Comparison of ENCODE assay signal across 6 cellular contexts in genomic region chr19:35986664-35987570, GRCh38. TPM values are rescaled to one million over a fixed set of nuclear protein-coding genes. Genes with fewer than 3 reads are reported as not detected.
DNase-seq lines count a peak whose midpoint lies in the region; ATAC-seq and TF ChIP-seq lines count a peak whose summit lies in the region.

No MANE protein-coding gene starts in this region.

- intact Hi-C loops in Caco-2 (cut with micrococcal nuclease; ENCODE audit: unreplicated experiment) (no loop called here), mucosa of descending colon (cut with DNase I, micrococcal nuclease) (no loop called here)

- no peak for TF ChIP-seq POLR2A in erythroblast (IDR thresholded peaks at IDR 0.05; ENCODE audit: low read length)

- TF ChIP-seq CTCF in Caco-2 (IDR thresholded peaks at IDR 0.05; ENCODE audit: insufficient read depth in 1 of 2, low read depth in 1 of 2, low read length in 1 of 2, severe bottlenecking in 1 of 2, unreplicated experiment in 1 of 2) (peak in 1 of 2 experiments; percentile 12), mucosa of descending colon (IDR thresholded peaks at IDR 0.05) (no peak)

- peaks cover 15% of the 10 kb centered on the region for H3K27me3 Mint-ChIP-seq in Caco-2 (ENCODE audit: insufficient read depth, unreplicated experiment)
- H3K27me3 Mint-ChIP-seq in activated naive CD8-positive, alpha-beta T cell treated with anti-CD3 and anti-CD28 coated beads for 36 hours: peaks cover 48% of the 10 kb centered on the region

- peaks cover 6% of the 10 kb centered on the region for H3K36me3 Mint-ChIP-seq in Caco-2 (ENCODE audit: insufficient read depth, unreplicated experiment)
- no peaks in the 10 kb centered on the region for H3K36me3 Mint-ChIP-seq in activated naive CD8-positive, alpha-beta T cell treated with anti-CD3 and anti-CD28 coated beads for 36 hours

- ATAC-seq in mucosa of descending colon: peak; percentile 48
- no peak for ATAC-seq in GM19452 (IDR thresholded peaks at IDR 0.05; ENCODE audit: unreplicated experiment)

- DNase-seq in Caco-2 (peak in 1 of 2 experiments; percentile 46), NCI-H146 treated with DMSO at 0.1 percent for 48 hours (lab: John Stamatoyannopoulos, UW; ENCODE audit: unreplicated experiment) (peak; percentile 39), mucosa of descending colon (peak in 2 of 3 donors; percentile 31 to 54), erythroblast (lab: John Stamatoyannopoulos, UW) (no peak)
- DNase-seq in activated naive CD8-positive, alpha-beta T cell treated with anti-CD3 and anti-CD28 coated beads for 36 hours: peak; percentile 28

- H3K4me1 Mint-ChIP-seq in Caco-2 (ENCODE audit: low read depth, unreplicated experiment): no peaks in the 10 kb centered on the region
- H3K4me1 Mint-ChIP-seq in activated naive CD8-positive, alpha-beta T cell treated with anti-CD3 and anti-CD28 coated beads for 36 hours: peaks cover 2% of the 10 kb centered on the region

- H3K9me3 Mint-ChIP-seq in Caco-2 (ENCODE audit: unreplicated experiment): no peaks in the 10 kb centered on the region
- peaks cover 1% of the 10 kb centered on the region for H3K9me3 Mint-ChIP-seq in activated naive CD8-positive, alpha-beta T cell treated with anti-CD3 and anti-CD28 coated beads for 36 hours

- CTCF ChIA-PET in Caco-2 (lab: Charles Lee): interaction anchor here (0.6 kb wide), 2 partner anchors 187 to 1937 kb away, joined by 3 read pairs; no protein-coding TSS in a partner anchor

- POLR2A ChIA-PET in Caco-2 (lab: Charles Lee): interaction anchor here (0.6 kb wide), 2 partner anchors 9 to 27 kb away, joined by 3 to 9 read pairs; partner anchors contain the start of gene ALKBH6

- no TSS peak for BruUV-seq in Caco-2 (replicated peaks; lab: Mats Ljungman, UMichigan)

- peaks cover 2% of the 10 kb centered on the region for H3K27me3 ChIP-seq in Caco-2 (replicated peaks; ENCODE audit: control insufficient read depth, insufficient read depth, low read length)

- H3K4me1 ChIP-seq in Caco-2: no peaks in the 10 kb centered on the region
- H3K4me1 ChIP-seq in mucosa of descending colon (ENCODE audit: low read depth): no peaks in the 10 kb centered on the region

- H3K4me3 Mint-ChIP-seq in Caco-2 (ENCODE audit: unreplicated experiment): peak overlapping the region; percentile 66
- peak overlapping the region; percentile 71 for H3K4me3 Mint-ChIP-seq in activated naive CD8-positive, alpha-beta T cell treated with anti-CD3 and anti-CD28 coated beads for 36 hours

- H3K9me3 ChIP-seq in Caco-2 (peaks cover 8% of the 10 kb centered on the region; the same call in 1 of the 2 replicates), mucosa of descending colon (no peaks in the 10 kb centered on the region)

- H3K4me3 ChIP-seq in Caco-2 (ENCODE audit: low read depth, low read length) (peak overlapping the region; percentile 44), mucosa of descending colon (no peak overlapping the region)

- no peak overlapping the region for H3K27ac Mint-ChIP-seq in Caco-2 (ENCODE audit: unreplicated experiment)
- no peak overlapping the region for H3K27ac Mint-ChIP-seq in activated naive CD8-positive, alpha-beta T cell treated with anti-CD3 and anti-CD28 coated beads for 36 hours

- no peaks in the 10 kb centered on the region for H3K36me3 ChIP-seq in Caco-2 (ENCODE audit: control insufficient read depth, insufficient read depth, low read length)
- no peaks in the 10 kb centered on the region for H3K36me3 ChIP-seq in mucosa of descending colon (ENCODE audit: low read depth)

RNA-seq across cellular contexts. Expression of gene SDHAF1, which starts 8.1 kb away (rescaled TPM):
- total RNA-seq in Caco-2 (2022) (26.2 and 28.1 TPM in 2 replicates), mucosa of descending colon (10 to 100 TPM; 18.1 to 22.0 (median 19.1) TPM)
- 10 to 100 TPM; 22.6 to 23.1 TPM for total RNA-seq in activated naive CD8-positive, alpha-beta T cell treated with anti-CD3 and anti-CD28 coated beads for 36 hours

RNA-seq across cellular contexts. Expression of gene SYNE4, which starts 21.7 kb away (rescaled TPM):
- total RNA-seq in Caco-2 (2022) (42.5 and 48.5 TPM in 2 replicates), mucosa of descending colon (1 to 10 TPM; 3.5 to 7.9 (median 6.9) TPM)
- total RNA-seq in activated naive CD8-positive, alpha-beta T cell treated with anti-CD3 and anti-CD28 coated beads for 36 hours: 1 to 10 TPM in 1 of 2 experiments, under 1 TPM in 1; 0.99 to 1.8 TPM

RNA-seq across cellular contexts. Expression of gene ALKBH6, which starts 27.1 kb away (rescaled TPM):
- 29.4 and 30.8 TPM in 2 replicates for total RNA-seq in Caco-2 (2022)
- 10 to 100 TPM; 35.0 to 35.5 TPM for total RNA-seq in activated naive CD8-positive, alpha-beta T cell treated with anti-CD3 and anti-CD28 coated beads for 36 hours
- 10 to 100 TPM; 20.2 to 24.1 (median 22.0) TPM for total RNA-seq in mucosa of descending colon

RNA-seq across cellular contexts. Expression of gene CLIP3, which starts 45.8 kb away (rescaled TPM):
- total RNA-seq in Caco-2 (2022) (1.7 and 2.2 TPM in 2 replicates), mucosa of descending colon (10 to 100 TPM in 1 of 3 donors, 1 to 10 TPM in 2; 4.6 to 68.9 (median 8.1) TPM)
- total RNA-seq in activated naive CD8-positive, alpha-beta T cell treated with anti-CD3 and anti-CD28 coated beads for 36 hours: under 1 TPM; 0.25 to 0.60 TPM

RNA-seq across cellular contexts. Expression of gene LRFN3, which starts 50.7 kb away (rescaled TPM):
- 10.2 and 12.4 TPM in 2 replicates for total RNA-seq in Caco-2 (2022)
- 1 to 10 TPM; 5.8 to 7.1 TPM for total RNA-seq in activated naive CD8-positive, alpha-beta T cell treated with anti-CD3 and anti-CD28 coated beads for 36 hours
- total RNA-seq in mucosa of descending colon: 10 to 100 TPM; 10.5 to 14.0 (median 10.5) TPM

Comparison
In these comparisons a context has a peak if more than half of its experiments do, and no peak if none do; other contexts are left out.
1. DNase-seq: peak in NCI-H146 treated with DMSO at 0.1 percent for 48 hours (single experiment), activated naive CD8-positive, alpha-beta T cell treated with anti-CD3 and anti-CD28 coated beads for 36 hours (single experiment) and mucosa of descending colon (2 of 3); none in erythroblast (0 of 2).